Comparison of ENCODE assay signal across 16 cellular contexts in genomic region chr11:13983081-13983751, GRCh38. TPM values are rescaled to one million over a fixed set of nuclear protein-coding genes. Genes with fewer than 3 reads are reported as not detected.
DNase-seq lines count a peak whose midpoint lies in the region; ATAC-seq, FAIRE-seq and TF ChIP-seq lines count a peak whose summit lies in the region.
"Had no signal": no experiment of that assay in that cellular context is flagged by ENCODE, and none has a peak within 500 bp of the region (broad histone marks: within the 10 kb centered on the region; RNA-seq: fewer than 3 reads in every experiment).

No MANE protein-coding gene starts in this region.

- H3K4me3 ChIP-seq in endodermal cell (ENCODE audit: low read length) (no peak overlapping the region), sigmoid colon (no peak overlapping the region)

- H3K4me3 Mint-ChIP-seq in endodermal cell (no peak overlapping the region), CD14-positive monocyte (no peak overlapping the region)
- H3K4me3 Mint-ChIP-seq: activated T-helper 1 cell treated with anti-CD3 and anti-CD28 coated beads, Interleukin-12 subunit alpha, Interleukin-12 subunit beta, Interleukin-2, Interleukin-4 antibody, amounts not matched to agents 30 ng/mL and 10 ng/mL and 1 ng/mL, durations not matched to agents 14 hours and 24 hours and 36 hours; natural killer cell treated with Interleukin-12 subunit alpha and Interleukin-12 subunit beta and Interleukin-15 and Interleukin-18, amount 100 ng/mL, for 72 hours had no signal

- peak; percentile 56 to 85 (median 70) for TF ChIP-seq EP300 in sigmoid colon (IDR thresholded peaks at IDR 0.05)

- H3K9me3 Mint-ChIP-seq in endodermal cell (no peaks in the 10 kb centered on the region), CD14-positive monocyte (peaks cover 0 to 6% (median 2%) of the 10 kb centered on the region in 7 donors)
- H3K9me3 Mint-ChIP-seq: activated T-helper 1 cell treated with anti-CD3 and anti-CD28 coated beads, Interleukin-12 subunit alpha, Interleukin-12 subunit beta, Interleukin-2, Interleukin-4 antibody, amounts not matched to agents 30 ng/mL and 10 ng/mL and 1 ng/mL, durations not matched to agents 14 hours and 24 hours and 36 hours; natural killer cell treated with Interleukin-12 subunit alpha and Interleukin-12 subunit beta and Interleukin-15 and Interleukin-18, amount 100 ng/mL, for 72 hours had no signal

- H3K27ac ChIP-seq in endodermal cell (ENCODE audit: low read depth, low read length), result peak overlapping the region; percentile 42
- H3K27ac ChIP-seq in sigmoid colon, result peak overlapping the region; percentile 70 to 82 (median 75)

- DNase-seq in ELF-1 (ENCODE audit: low read depth, low spot score) (peak; percentile 3), endodermal cell (no peak), left kidney (ENCODE audit: low read depth, low spot score) (peak; percentile 86), sigmoid colon (peak; percentile 94), CD14-positive monocyte (ENCODE audit: low spot score) (no peak), frontal cortex (ENCODE audit: low spot score in 2 of 2) (no peak), cerebellar cortex (ENCODE audit: low spot score) (no peak)
- DNase-seq: activated CD4-positive, alpha-beta T cell treated with anti-CD3 and anti-CD28 coated beads, Interleukin-2, amount 50 U/mL, for 1 hour; NCI-H2029 treated with DMSO at 0.1 percent for 48 hours; NCI-H748 treated with DMSO at 0.1 percent for 48 hours; RPMI8226; small intestine had no signal

- no peak for ATAC-seq in GM19395 (IDR thresholded peaks at IDR 0.05; ENCODE audit: unreplicated experiment)
- ATAC-seq: natural killer cell treated with Interleukin-12 subunit alpha and Interleukin-12 subunit beta and Interleukin-15 and Interleukin-18, amount 100 ng/mL, for 72 hours had no signal

- no peak overlapping the region for H3K9ac ChIP-seq in endodermal cell (ENCODE audit: extremely low read depth, low read length, poor library complexity, severe bottlenecking)

- TF ChIP-seq CTCF in endodermal cell (conservative IDR thresholded peaks at IDR 0.05) (no peak), sigmoid colon (IDR thresholded peaks at IDR 0.05) (no peak), CD14-positive monocyte (IDR thresholded peaks at IDR 0.05) (no peak)

- intact Hi-C loops in sigmoid colon (cut with DNase I) (loop anchor here (5.0 kb wide), 1 partner anchor 44 kb away; no protein-coding TSS in a partner anchor), CD14-positive monocyte (cut with micrococcal nuclease) (no loop called here)

- no peak overlapping the region for H3K27ac Mint-ChIP-seq in endodermal cell
- H3K27ac Mint-ChIP-seq in CD14-positive monocyte, result no peak overlapping the region
- H3K27ac Mint-ChIP-seq: activated T-helper 1 cell treated with anti-CD3 and anti-CD28 coated beads, Interleukin-12 subunit alpha, Interleukin-12 subunit beta, Interleukin-2, Interleukin-4 antibody, amounts not matched to agents 30 ng/mL and 10 ng/mL and 1 ng/mL, durations not matched to agents 14 hours and 24 hours and 36 hours; natural killer cell treated with Interleukin-12 subunit alpha and Interleukin-12 subunit beta and Interleukin-15 and Interleukin-18, amount 100 ng/mL, for 72 hours had no signal

- H3K27me3 Mint-ChIP-seq in endodermal cell (ENCODE audit: insufficient read depth), result no peaks in the 10 kb centered on the region
- peaks cover 0 to 4% (median 0%) of the 10 kb centered on the region in 3 donors for H3K27me3 Mint-ChIP-seq in CD14-positive monocyte (ENCODE audit: low read depth in 3 of 3)

- no peak for TF ChIP-seq POLR2A in sigmoid colon (IDR thresholded peaks at IDR 0.05)

- no peaks in the 10 kb centered on the region for H3K27me3 ChIP-seq in endodermal cell (ENCODE audit: control insufficient read depth, insufficient read depth, low read length, poor library complexity, severe bottlenecking)
- no peaks in the 10 kb centered on the region for H3K27me3 ChIP-seq in sigmoid colon

- H3K36me3 ChIP-seq in endodermal cell (ENCODE audit: control insufficient read depth, insufficient read depth, low read length) (no peaks in the 10 kb centered on the region), sigmoid colon (no peaks in the 10 kb centered on the region)

- H3K4me1 Mint-ChIP-seq in endodermal cell (peaks cover 2% of the 10 kb centered on the region), CD14-positive monocyte (no peaks in the 10 kb centered on the region)

- no peaks in the 10 kb centered on the region for H3K4me1 ChIP-seq in endodermal cell (ENCODE audit: control insufficient read depth, insufficient read depth, low read length)
- H3K4me1 ChIP-seq in sigmoid colon, result peaks cover 0 to 43% (median 31%) of the 10 kb centered on the region in 4 donors

- no peaks in the 10 kb centered on the region for H3K9me3 ChIP-seq in endodermal cell (ENCODE audit: control insufficient read depth, low read length)
- H3K9me3 ChIP-seq in sigmoid colon, result no peaks in the 10 kb centered on the region

- 92 to 94% methylated on average over 12 of the region's 12 CpGs for WGBS in endodermal cell (ENCODE audit: insufficient coverage in 1 of 2, insufficient read length in 1 of 2), 2 experiments
- WGBS in sigmoid colon, 2 donors, result 68 to 71% methylated on average over 12 of the region's 12 CpGs

- H3K36me3 Mint-ChIP-seq in endodermal cell (ENCODE audit: low read depth) (no peaks in the 10 kb centered on the region), CD14-positive monocyte (no peaks in the 10 kb centered on the region)
- H3K36me3 Mint-ChIP-seq: natural killer cell treated with Interleukin-12 subunit alpha and Interleukin-12 subunit beta and Interleukin-15 and Interleukin-18, amount 100 ng/mL, for 72 hours had no signal

- FAIRE-seq in frontal cortex (lab: Jason Lieb, UNC), result no peak
- FAIRE-seq: H54, small intestine had no signal

RNA-seq across cellular contexts. Expression of gene SPON1, which starts 20.7 kb away (rescaled TPM):
- total RNA-seq in endodermal cell (1 to 10 TPM in 1 of 2 donors, under 1 TPM in 1; 0.13 to 1.6 TPM), sigmoid colon (10 to 100 TPM; 10.0 to 36.8 (median 24.1) TPM), frontal cortex (33.4 TPM)
- 14.1 TPM for polyA plus RNA-seq in endodermal cell (2013, experiment 1 of 2)
- polyA plus RNA-seq in endodermal cell (2013, experiment 2 of 2), result 12.6 TPM
- polyA plus RNA-seq in sigmoid colon (10 to 100 TPM in 1 of 3 donors, 1 to 10 TPM in 2; 6.6 to 12.6 (median 7.2) TPM), CD14-positive monocyte (not detected)

Comparison
In these comparisons a context has a peak if more than half of its experiments do, and no peak if none do; other contexts are left out.
1. DNase-seq: peak in ELF-1 (single experiment), left kidney (single experiment) and sigmoid colon (single experiment); none in endodermal cell (single experiment), CD14-positive monocyte (single experiment), frontal cortex (0 of 2) and cerebellar cortex (single experiment).
2. RNA of gene SPON1, which starts 20.7 kb away (total RNA-seq): 33.4 TPM in frontal cortex (single experiment) and 10.0 to 36.8 TPM in sigmoid colon; 0.13 to 1.6 TPM in endodermal cell; every median in the first group is over 4 times any median in the second.